In the genomic region with DNA sequence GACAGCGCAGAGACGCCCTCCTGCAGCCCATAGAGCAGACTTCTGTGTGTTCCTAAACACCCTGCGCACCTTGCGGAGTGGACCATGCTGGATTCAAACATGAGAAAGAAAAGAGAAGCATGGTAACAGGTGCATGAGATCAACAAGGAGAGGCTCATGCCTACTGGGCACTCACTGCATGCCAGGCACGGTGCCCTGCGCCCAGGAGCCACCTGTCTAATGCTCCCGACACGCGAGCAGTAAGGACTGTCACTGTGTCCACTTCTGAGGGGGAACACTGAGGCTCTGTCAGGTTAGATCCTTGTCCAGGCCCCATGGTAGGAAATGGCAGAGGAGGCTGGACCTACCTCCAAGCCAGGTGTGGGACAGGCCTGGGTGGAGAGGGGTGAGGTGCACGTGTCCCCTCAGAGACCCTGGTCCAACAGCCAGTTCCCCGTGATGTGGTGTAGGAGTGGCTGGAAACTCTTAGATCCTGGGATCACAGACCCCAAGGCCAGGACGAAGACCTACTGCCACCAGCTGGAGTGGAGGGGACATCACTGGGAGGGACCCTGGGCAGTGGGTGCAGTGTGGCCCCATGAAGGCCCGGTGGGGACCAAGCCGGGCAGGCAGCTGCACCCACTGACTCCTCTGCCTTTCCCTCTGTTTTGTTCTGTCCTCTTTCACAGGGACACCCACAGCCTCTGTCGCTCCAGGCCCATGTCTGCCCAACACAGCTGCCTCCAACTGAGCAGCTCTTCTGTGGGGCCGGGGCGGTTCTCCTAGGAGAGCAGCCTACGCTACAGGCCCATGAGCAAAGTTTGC, we compare ENCODE assay signal across 25 cellular contexts. TPM values are rescaled to one million over a fixed set of nuclear protein-coding genes. Genes with fewer than 3 reads are reported as not detected.
"Had no signal": no experiment of that assay in that cellular context is flagged by ENCODE, and none has a peak within 500 bp of the region (broad histone marks: within the 10 kb centered on the region; RNA-seq: fewer than 3 reads in every experiment).

No MANE protein-coding gene starts in this region.

- H3K27me3 ChIP-seq: thyroid gland had no signal

- FAIRE-seq: bronchial epithelial cell, endometrium had no signal

- H3K4me3 ChIP-seq: thyroid gland had no signal

- ATAC-seq: activated T-cell treated with anti-CD3 and anti-CD28 coated beads, Interleukin-2, amount 50 U/mL, for 72 hours; sciatic nerve; stimulated activated naive CD8-positive, alpha-beta T cell treated with anti-CD3 and anti-CD28 coated beads, Interleukin-15, Interleukin-2, amounts not matched to agents 100 U/mL and 50 U/mL, for 24 hours; T-helper 17 cell had no signal

- H3K36me3 Mint-ChIP-seq: activated CD4-positive, alpha-beta memory T cell treated with anti-CD3 and anti-CD28 coated beads for 36 hours; activated naive CD8-positive, alpha-beta T cell treated with anti-CD3 and anti-CD28 coated beads, Interleukin-2, amount 10 ng/mL, durations not matched to agents 7 days and 5 days; mesothelial cell of epicardium had no signal

- H3K9me3 Mint-ChIP-seq: activated T-cell treated with anti-CD3 and anti-CD28 coated beads, Interleukin-2, amount 50 U/mL, for 72 hours had no signal

- DNase-seq: activated CD4-positive, alpha-beta memory T cell treated with anti-CD3 and anti-CD28 coated beads for 36 hours; activated CD4-positive, alpha-beta T cell treated with anti-CD3 and anti-CD28 coated beads for 48 hours; activated effector memory CD4-positive, alpha-beta T cell treated with Interleukin-2 at 50 U/mL for 16 hours; activated naive CD4-positive, alpha-beta T cell treated with anti-CD3 and anti-CD28 coated beads for 36 hours; activated naive CD8-positive, alpha-beta T cell treated with anti-CD3 and anti-CD28 coated beads, Interleukin-2, amount 10 ng/mL, durations not matched to agents 7 days and 5 days; activated T-cell treated with anti-CD3 and anti-CD28 coated beads, Interleukin-2, amount 50 U/mL, for 72 hours; amniotic stem cell; cortex of kidney; foreskin melanocyte; nephron progenitor cell; nucleus accumbens; stimulated activated CD4-positive, alpha-beta T cell treated with anti-CD3 and anti-CD28 coated beads, Interleukin-4, amount 100 ng/mL, for 24 hours; stimulated activated naive CD8-positive, alpha-beta T cell treated with anti-CD3 and anti-CD28 coated beads, Interleukin-15, Interleukin-2, amounts not matched to agents 100 U/mL and 50 U/mL, for 24 hours; substantia nigra; SW 1271; T-helper 17 cell; thyroid gland had no signal

- H3K27ac ChIP-seq: thyroid gland had no signal

- H3K9me3 ChIP-seq: thyroid gland had no signal

- H3K4me3 Mint-ChIP-seq: activated CD4-positive, alpha-beta memory T cell treated with anti-CD3 and anti-CD28 coated beads for 36 hours; activated naive CD4-positive, alpha-beta T cell treated with anti-CD3 and anti-CD28 coated beads for 36 hours; activated naive CD8-positive, alpha-beta T cell treated with anti-CD3 and anti-CD28 coated beads, Interleukin-2, amount 10 ng/mL, durations not matched to agents 7 days and 5 days; activated T-cell treated with anti-CD3 and anti-CD28 coated beads, Interleukin-2, amount 50 U/mL, for 72 hours; mesothelial cell of epicardium; nephron progenitor cell; T-helper 17 cell had no signal

- H3K27ac Mint-ChIP-seq: activated CD4-positive, alpha-beta memory T cell treated with anti-CD3 and anti-CD28 coated beads for 36 hours; activated naive CD4-positive, alpha-beta T cell treated with anti-CD3 and anti-CD28 coated beads for 36 hours; activated naive CD8-positive, alpha-beta T cell treated with anti-CD3 and anti-CD28 coated beads, Interleukin-2, amount 10 ng/mL, durations not matched to agents 7 days and 5 days; activated T-cell treated with anti-CD3 and anti-CD28 coated beads, Interleukin-2, amount 50 U/mL, for 72 hours; mesothelial cell of epicardium; nephron progenitor cell; T-helper 17 cell had no signal

- H3K36me3 ChIP-seq: thyroid gland had no signal

RNA-seq across cellular contexts. Expression of gene ZBP1, which starts 29.5 kb away (rescaled TPM):
- total RNA-seq: bronchial epithelial cell, epithelial cell of proximal tubule, kidney epithelial cell, lung microvascular endothelial cell, mesothelial cell of epicardium, urinary bladder had no signal

RNA-seq across cellular contexts. Expression of gene PCK1, which starts 29.8 kb away (rescaled TPM):
- total RNA-seq: activated CD4-positive, alpha-beta memory T cell treated with anti-CD3 and anti-CD28 coated beads for 36 hours; activated naive CD4-positive, alpha-beta T cell treated with anti-CD3 and anti-CD28 coated beads for 36 hours; activated naive CD8-positive, alpha-beta T cell treated with anti-CD3 and anti-CD28 coated beads, Interleukin-2, amount 10 ng/mL, durations not matched to agents 7 days and 5 days; activated T-cell treated with anti-CD3 and anti-CD28 coated beads, Interleukin-2, amount 50 U/mL, for 72 hours; bronchial epithelial cell; epithelial cell of proximal tubule; lung microvascular endothelial cell; mesothelial cell of epicardium; T-helper 17 cell had no signal
